In genomic region chr11:128592454-128592853, GRCh38 we compare ENCODE assay signal across 21 cellular contexts. TPM values are rescaled to one million over a fixed set of nuclear protein-coding genes. Genes with fewer than 3 reads are reported as not detected.
A peak's percentile ranks its signal among the peaks of the same experiment; 100 is the strongest.
DNase-seq lines count a peak whose midpoint lies in the region; ATAC-seq and TF ChIP-seq lines count a peak whose summit lies in the region.
"Had no signal": no experiment of that assay in that cellular context is flagged by ENCODE, and none has a peak within 500 bp of the region (broad histone marks: within the 10 kb centered on the region; RNA-seq: fewer than 3 reads in every experiment).

No MANE protein-coding gene starts in this region.

- H3K4me3 ChIP-seq in left ventricle myocardium inferior (no peak overlapping the region), endodermal cell (ENCODE audit: low read length) (peak overlapping the region; percentile 28), brain microvascular endothelial cell (ENCODE audit: low read depth, low read length) (no peak overlapping the region)
- H3K4me3 ChIP-seq: SJCRH30 had no signal

- intact Hi-C loops in left ventricle myocardium superior (cut with micrococcal nuclease) (no loop called here), left ventricle myocardium inferior (cut with micrococcal nuclease) (no loop called here)

- H3K27me3 ChIP-seq in left ventricle myocardium inferior (ENCODE audit: low read depth) = no peaks in the 10 kb centered on the region
- peaks cover 31% of the 10 kb centered on the region for H3K27me3 ChIP-seq in endodermal cell (ENCODE audit: control insufficient read depth, insufficient read depth, low read length, poor library complexity, severe bottlenecking)
- H3K27me3 ChIP-seq in brain microvascular endothelial cell (replicated peaks) = no peaks in the 10 kb centered on the region
- H3K27me3 ChIP-seq: SJCRH30 had no signal

- peaks cover 38% of the 10 kb centered on the region for H3K27me3 Mint-ChIP-seq in endodermal cell (ENCODE audit: insufficient read depth)
- H3K27me3 Mint-ChIP-seq in stimulated activated memory B cell treated with anti-CD40 and anti-IgM and Interleukin-4, amounts not matched to agents 10 μg/mL and 1 μg/mL and 100 μg/mL, for 72 hours = no peaks in the 10 kb centered on the region

- H3K4me1 ChIP-seq in left ventricle myocardium inferior = peaks cover 9% of the 10 kb centered on the region
- H3K4me1 ChIP-seq in endodermal cell (ENCODE audit: control insufficient read depth, insufficient read depth, low read length) = peaks cover 20% of the 10 kb centered on the region
- H3K4me1 ChIP-seq: SJCRH30 had no signal

- no peak for TF ChIP-seq CTCF in left ventricle myocardium inferior (IDR thresholded peaks at IDR 0.05; ENCODE audit: borderline replicate concordance)
- TF ChIP-seq CTCF in endodermal cell (conservative IDR thresholded peaks at IDR 0.05) = no peak
- TF ChIP-seq CTCF in brain microvascular endothelial cell (IDR thresholded peaks at IDR 0.05; ENCODE audit: low read depth, low read length, missing control alignments) = no peak

- H3K36me3 ChIP-seq in left ventricle myocardium inferior (no peaks in the 10 kb centered on the region), endodermal cell (ENCODE audit: control insufficient read depth, insufficient read depth, low read length) (no peaks in the 10 kb centered on the region), brain microvascular endothelial cell (replicated peaks) (no peaks in the 10 kb centered on the region)
- H3K36me3 ChIP-seq: SJCRH30 had no signal

- ATAC-seq in left ventricle myocardium superior = peak; percentile 66
- ATAC-seq in stimulated activated memory B cell treated with anti-CD40 and anti-IgM and Interleukin-4, amounts not matched to agents 10 μg/mL and 1 μg/mL and 100 μg/mL, for 72 hours = no peak
- no peak for ATAC-seq in HG02763 (IDR thresholded peaks at IDR 0.05; ENCODE audit: unreplicated experiment)
- ATAC-seq: HCT116, Panc1 had no signal

- 38 to 49% methylated on average over 7 of the region's 7 CpGs for WGBS in endodermal cell (ENCODE audit: insufficient coverage in 1 of 2, insufficient read length in 1 of 2), 2 experiments

- H3K27ac Mint-ChIP-seq in endodermal cell = peak overlapping the region; percentile 79
- peak overlapping the region; percentile 15 for H3K27ac Mint-ChIP-seq in stimulated activated memory B cell treated with anti-CD40 and anti-IgM and Interleukin-4, amounts not matched to agents 10 μg/mL and 1 μg/mL and 100 μg/mL, for 72 hours

- no peaks in the 10 kb centered on the region for H3K36me3 Mint-ChIP-seq in endodermal cell (ENCODE audit: low read depth)
- no peaks in the 10 kb centered on the region for H3K36me3 Mint-ChIP-seq in stimulated activated memory B cell treated with anti-CD40 and anti-IgM and Interleukin-4, amounts not matched to agents 10 μg/mL and 1 μg/mL and 100 μg/mL, for 72 hours

- H3K27ac ChIP-seq in left ventricle myocardium inferior (replicated peaks) (no peak overlapping the region), endodermal cell (ENCODE audit: low read depth, low read length) (no peak overlapping the region), brain microvascular endothelial cell (no peak overlapping the region)
- H3K27ac ChIP-seq: C4-2B, SJCRH30 had no signal

- no peaks in the 10 kb centered on the region for H3K9me3 Mint-ChIP-seq in endodermal cell
- peaks cover 3% of the 10 kb centered on the region for H3K9me3 Mint-ChIP-seq in stimulated activated memory B cell treated with anti-CD40 and anti-IgM and Interleukin-4, amounts not matched to agents 10 μg/mL and 1 μg/mL and 100 μg/mL, for 72 hours
- H3K9me3 Mint-ChIP-seq: CD8-positive, alpha-beta memory T cell had no signal

- H3K4me3 Mint-ChIP-seq in endodermal cell = no peak overlapping the region
- H3K4me3 Mint-ChIP-seq in stimulated activated memory B cell treated with anti-CD40 and anti-IgM and Interleukin-4, amounts not matched to agents 10 μg/mL and 1 μg/mL and 100 μg/mL, for 72 hours = no peak overlapping the region
- H3K4me3 Mint-ChIP-seq: CD8-positive, alpha-beta memory T cell had no signal

- H3K4me1 Mint-ChIP-seq in endodermal cell = peaks cover 41% of the 10 kb centered on the region
- H3K4me1 Mint-ChIP-seq in stimulated activated memory B cell treated with anti-CD40 and anti-IgM and Interleukin-4, amounts not matched to agents 10 μg/mL and 1 μg/mL and 100 μg/mL, for 72 hours = peaks cover 18% of the 10 kb centered on the region
- H3K4me1 Mint-ChIP-seq: CD8-positive, alpha-beta memory T cell had no signal

- no peaks in the 10 kb centered on the region for H3K9me3 ChIP-seq in left ventricle myocardium inferior (replicated peaks)
- H3K9me3 ChIP-seq in endodermal cell (ENCODE audit: control insufficient read depth, low read length) = peaks cover 4% of the 10 kb centered on the region
- H3K9me3 ChIP-seq: SJCRH30 had no signal

- H3K9ac ChIP-seq in endodermal cell (ENCODE audit: extremely low read depth, low read length, poor library complexity, severe bottlenecking) = no peak overlapping the region

- DNase-seq in left ventricle myocardium superior (no peak), left ventricle myocardium inferior (no peak), NCI-H82 (lab: John Stamatoyannopoulos, UW) (peak; percentile 81), endodermal cell (no peak), brain microvascular endothelial cell (no peak)
- DNase-seq: CD8-positive, alpha-beta memory T cell; DMS53; GDM1; GOT3; KBM-7; MM.1S; NCI-H1048; NCI-H1417 treated with DMSO at 0.1 percent for 48 hours; NCI-H1930; NCI-H510A; SJCRH30 had no signal

- in situ Hi-C loops in brain microvascular endothelial cell (cut with HindIII; ENCODE audit: low pct_ligation_motif_present, low sequenced_read_pairs) = no loop called here

RNA-seq across cellular contexts. Expression of gene ETS1, which starts 5.1 kb away (rescaled TPM):
- total RNA-seq in left ventricle myocardium superior = 53.4 TPM
- total RNA-seq in left ventricle myocardium inferior = 45.3 TPM
- total RNA-seq in endodermal cell = 10 to 100 TPM; 34.3 to 36.4 TPM
- 24.1 TPM for polyA plus RNA-seq in endodermal cell (2013, experiment 1 of 2)
- 23.3 TPM for polyA plus RNA-seq in endodermal cell (2013, experiment 2 of 2)
